ENCODE assay signal across 8 cellular contexts in genomic region chr18:11872479-11873136, GRCh38. TPM values are rescaled to one million over a fixed set of nuclear protein-coding genes. Genes with fewer than 3 reads are reported as not detected.
DNase-seq lines count a peak whose midpoint lies in the region; ATAC-seq, FAIRE-seq and TF ChIP-seq lines count a peak whose summit lies in the region.

No MANE protein-coding gene starts in this region.

- H3K4me1 Mint-ChIP-seq in stimulated activated naive CD8-positive, alpha-beta T cell treated with anti-CD3 and anti-CD28 coated beads, Interleukin-15, amount 100 ng/mL, for 72 hours: peaks cover 6% of the 10 kb centered on the region
- no peaks in the 10 kb centered on the region for H3K4me1 Mint-ChIP-seq in endodermal cell

- no peak overlapping the region for H3K4me3 Mint-ChIP-seq in stimulated activated naive CD8-positive, alpha-beta T cell treated with anti-CD3 and anti-CD28 coated beads, Interleukin-15, amount 100 ng/mL, for 72 hours
- no peak overlapping the region for H3K4me3 Mint-ChIP-seq in endodermal cell

- no peak overlapping the region for H3K27ac Mint-ChIP-seq in stimulated activated naive CD8-positive, alpha-beta T cell treated with anti-CD3 and anti-CD28 coated beads, Interleukin-15, amount 100 ng/mL, for 72 hours
- no peak overlapping the region for H3K27ac Mint-ChIP-seq in endodermal cell

- peak; percentile 32 for ATAC-seq in stimulated activated naive CD8-positive, alpha-beta T cell treated with anti-CD3 and anti-CD28 coated beads, Interleukin-15, Interleukin-2, amounts not matched to agents 100 U/mL and 50 U/mL, for 24 hours
- ATAC-seq in stimulated activated naive CD8-positive, alpha-beta T cell treated with anti-CD3 and anti-CD28 coated beads, Interleukin-15, amount 100 ng/mL, for 72 hours: no peak
- peak; percentile 89 to 97 (median 94) for ATAC-seq in pancreas
- ATAC-seq in HG02759 (IDR thresholded peaks at IDR 0.05; ENCODE audit: unreplicated experiment): no peak
- ATAC-seq in GM19397 (IDR thresholded peaks at IDR 0.05; ENCODE audit: unreplicated experiment): no peak

- no peaks in the 10 kb centered on the region for H3K27me3 Mint-ChIP-seq in stimulated activated naive CD8-positive, alpha-beta T cell treated with anti-CD3 and anti-CD28 coated beads, Interleukin-15, amount 100 ng/mL, for 72 hours
- no peaks in the 10 kb centered on the region for H3K27me3 Mint-ChIP-seq in endodermal cell (ENCODE audit: insufficient read depth)

- intact Hi-C loops in pancreas (cut with DNase I): no loop called here

- peaks cover 0 to 7% of the 10 kb centered on the region in 2 donors for H3K9me3 Mint-ChIP-seq in stimulated activated naive CD8-positive, alpha-beta T cell treated with anti-CD3 and anti-CD28 coated beads, Interleukin-15, amount 100 ng/mL, for 72 hours
- peaks cover 14% of the 10 kb centered on the region for H3K9me3 Mint-ChIP-seq in endodermal cell

- peaks cover 18% of the 10 kb centered on the region for H3K9me3 ChIP-seq in endodermal cell (ENCODE audit: control insufficient read depth, low read length)
- H3K9me3 ChIP-seq in pancreas: no peaks in the 10 kb centered on the region

- FAIRE-seq in pancreas (lab: Jason Lieb, UNC): no peak

- peaks cover 72% of the 10 kb centered on the region for H3K36me3 Mint-ChIP-seq in endodermal cell (ENCODE audit: low read depth)

- H3K27me3 ChIP-seq in endodermal cell (ENCODE audit: control insufficient read depth, insufficient read depth, low read length, poor library complexity, severe bottlenecking) (no peaks in the 10 kb centered on the region), pancreas (no peaks in the 10 kb centered on the region)

- no peak overlapping the region for H3K9ac ChIP-seq in endodermal cell (ENCODE audit: extremely low read depth, low read length, poor library complexity, severe bottlenecking)

- H3K36me3 ChIP-seq in endodermal cell (ENCODE audit: control insufficient read depth, insufficient read depth, low read length): peaks cover 64% of the 10 kb centered on the region
- H3K36me3 ChIP-seq in pancreas: no peaks in the 10 kb centered on the region

- 83 to 91% methylated on average over 11 to 13 of the region's 13 CpGs for WGBS in endodermal cell (ENCODE audit: insufficient coverage in 1 of 2, insufficient read length in 1 of 2), 2 experiments
- 21 to 26% methylated on average over 13 of the region's 13 CpGs for WGBS in pancreas, 2 donors

- H3K4me3 ChIP-seq in endodermal cell (ENCODE audit: low read length): no peak overlapping the region
- peak overlapping the region in 1 of 4 donors; percentile 8 for H3K4me3 ChIP-seq in pancreas

- H3K4me1 ChIP-seq in endodermal cell (ENCODE audit: control insufficient read depth, insufficient read depth, low read length) (no peaks in the 10 kb centered on the region), pancreas (peaks cover 0 to 6% (median 5%) of the 10 kb centered on the region in 3 donors)

- H3K27ac ChIP-seq in endodermal cell (ENCODE audit: low read depth, low read length) (no peak overlapping the region), pancreas (peak overlapping the region in 3 of 4 donors; percentile 22 to 42 (median 39))

- DNase-seq in stimulated activated naive CD8-positive, alpha-beta T cell treated with anti-CD3 and anti-CD28 coated beads, Interleukin-15, Interleukin-2, amounts not matched to agents 100 U/mL and 50 U/mL, for 24 hours: no peak
- DNase-seq in stimulated activated naive CD8-positive, alpha-beta T cell treated with anti-CD3 and anti-CD28 coated beads, Interleukin-15, amount 100 ng/mL, for 72 hours: no peak
- DNase-seq in NCI-H2196 (lab: John Stamatoyannopoulos, UW; ENCODE audit: unreplicated experiment): peak; percentile 52
- DNase-seq in endodermal cell: peak; percentile 58
- DNase-seq in pancreas: peak in 5 of 6 donors; percentile 30 to 72 (median 37)
- DNase-seq in NCI-H524 treated with DMSO at 0.1 percent for 48 hours (lab: John Stamatoyannopoulos, UW): no peak

- TF ChIP-seq CTCF in endodermal cell (conservative IDR thresholded peaks at IDR 0.05) (peak; percentile 67), pancreas (IDR thresholded peaks at IDR 0.05) (peak in 2 of 4 donors; percentile 19)

RNA-seq across cellular contexts. Expression of gene CHMP1B, which starts 21.4 kb away (rescaled TPM):
- total RNA-seq in endodermal cell: 10 to 100 TPM; 35.3 to 35.8 TPM
- polyA plus RNA-seq in endodermal cell (2013, experiment 1 of 2): 37.6 TPM
- polyA plus RNA-seq in endodermal cell (2013, experiment 2 of 2): 35.4 TPM
- total RNA-seq in pancreas: 10 to 100 TPM; 10.4 to 22.0 (median 13.3) TPM
- polyA plus RNA-seq in pancreas: 10 to 100 TPM in 1 of 2 donors, 1 to 10 TPM in 1; 9.5 to 19.6 TPM

RNA-seq across cellular contexts. Expression of gene MPPE1, which starts 35.5 kb away (rescaled TPM):
- total RNA-seq in endodermal cell: 10 to 100 TPM; 27.3 to 33.5 TPM
- polyA plus RNA-seq in endodermal cell (2013, experiment 1 of 2): 19.5 TPM
- 14.6 TPM for polyA plus RNA-seq in endodermal cell (2013, experiment 2 of 2)
- 10 to 100 TPM; 20.7 to 30.4 (median 24.8) TPM for total RNA-seq in pancreas
- polyA plus RNA-seq in pancreas: 10 to 100 TPM; 24.8 to 43.2 TPM

Comparison
In these comparisons a context has a peak if more than half of its experiments do, and no peak if none do; other contexts are left out.
1. ATAC-seq: peak in stimulated activated naive CD8-positive, alpha-beta T cell treated with anti-CD3 and anti-CD28 coated beads, Interleukin-15, Interleukin-2, amounts not matched to agents 100 U/mL and 50 U/mL, for 24 hours (single experiment) and pancreas (4 of 4); none in stimulated activated naive CD8-positive, alpha-beta T cell treated with anti-CD3 and anti-CD28 coated beads, Interleukin-15, amount 100 ng/mL, for 72 hours (single experiment), HG02759 (single experiment) and GM19397 (single experiment).
2. DNase-seq: peak in NCI-H2196 (single experiment), endodermal cell (single experiment) and pancreas (5 of 6); none in stimulated activated naive CD8-positive, alpha-beta T cell treated with anti-CD3 and anti-CD28 coated beads, Interleukin-15, Interleukin-2, amounts not matched to agents 100 U/mL and 50 U/mL, for 24 hours (single experiment), stimulated activated naive CD8-positive, alpha-beta T cell treated with anti-CD3 and anti-CD28 coated beads, Interleukin-15, amount 100 ng/mL, for 72 hours (0 of 2) and NCI-H524 treated with DMSO at 0.1 percent for 48 hours (single experiment).